In the genomic region with DNA sequence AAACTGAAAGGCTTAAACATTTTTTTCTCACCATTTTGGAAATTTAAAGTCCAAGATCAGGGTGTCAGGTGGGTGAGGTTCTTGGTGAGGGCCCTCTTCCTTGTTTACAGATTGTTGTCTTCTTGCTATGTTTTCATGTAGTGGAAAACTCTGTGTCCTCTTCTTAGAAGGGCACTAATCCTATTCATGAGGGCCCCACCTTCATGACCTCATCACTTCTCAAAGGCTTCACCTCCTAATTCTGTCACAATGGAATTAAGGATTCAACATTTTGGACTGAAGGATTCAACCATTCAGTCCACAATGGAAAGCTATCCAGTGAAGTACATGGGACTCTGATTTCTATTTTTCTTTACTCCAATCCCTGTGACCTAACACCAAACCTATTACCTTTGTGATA, we compare ENCODE assay signal across 18 cellular contexts. TPM values are rescaled to one million over a fixed set of nuclear protein-coding genes. Genes with fewer than 3 reads are reported as not detected.
DNase-seq lines count a peak whose midpoint lies in the region; ATAC-seq, FAIRE-seq and TF ChIP-seq lines count a peak whose summit lies in the region.
"Had no signal": no experiment of that assay in that cellular context is flagged by ENCODE, and none has a peak within 500 bp of the region (broad histone marks: within the 10 kb centered on the region; RNA-seq: fewer than 3 reads in every experiment).

No MANE protein-coding gene starts in this region.

- TF ChIP-seq CTCF in HepG2 (CRISPR knock-in tag; IDR thresholded peaks at IDR 0.05) (no peak), right lobe of liver (IDR thresholded peaks at IDR 0.05) (no peak), OCI-LY7 (conservative IDR thresholded peaks at IDR 0.05; ENCODE audit: low read length) (no peak)

- H3K4me3 Mint-ChIP-seq in memory B cell, result no peak overlapping the region
- H3K4me3 Mint-ChIP-seq: CD4-positive, alpha-beta T cell had no signal

- FAIRE-seq in HepG2 (lab: Jason Lieb, UNC), result no peak
- FAIRE-seq: A549 had no signal

- no peak for TF ChIP-seq RAD21 in HepG2 (CRISPR knock-in tag; IDR thresholded peaks at IDR 0.05)

- no peaks in the 10 kb centered on the region for H3K27me3 Mint-ChIP-seq in memory B cell
- H3K27me3 Mint-ChIP-seq: CD4-positive, alpha-beta T cell had no signal

- ATAC-seq in HepG2, result no peak
- ATAC-seq in right lobe of liver, result no peak
- ATAC-seq in memory B cell (ENCODE audit: low read depth), result no peak
- ATAC-seq in HG03439 (IDR thresholded peaks at IDR 0.05; ENCODE audit: unreplicated experiment), result no peak
- ATAC-seq: A549 had no signal

- H3K4me2 ChIP-seq in HepG2 (ENCODE audit: low read depth, low read length), result no peak overlapping the region
- peak overlapping the region; percentile 61; the same call in 1 of the 2 replicates for H3K4me2 ChIP-seq in OCI-LY7 (ENCODE audit: low read length)
- H3K4me2 ChIP-seq: A549 had no signal

- no peaks in the 10 kb centered on the region for H3K27me3 ChIP-seq in HepG2 (ENCODE audit: control insufficient read depth in 1 of 2, insufficient read depth in 2 of 2, low read length in 2 of 2)
- no peaks in the 10 kb centered on the region for H3K27me3 ChIP-seq in right lobe of liver

- H3K4me1 ChIP-seq in HepG2 (ENCODE audit: insufficient read depth, low read length) (no peaks in the 10 kb centered on the region), right lobe of liver (no peaks in the 10 kb centered on the region), OCI-LY7 (ENCODE audit: insufficient read depth, low read length, poor library complexity, severe bottlenecking) (peaks cover 51% of the 10 kb centered on the region)
- H3K4me1 ChIP-seq: A549 had no signal

- no peak overlapping the region for H3K27ac ChIP-seq in HepG2 (ENCODE audit: extremely low read length, insufficient read depth, low read length)
- no peak overlapping the region for H3K27ac ChIP-seq in right lobe of liver
- H3K27ac ChIP-seq in OCI-LY7 (ENCODE audit: low read depth, low read length, poor library complexity, severe bottlenecking), result no peak overlapping the region
- H3K27ac ChIP-seq: 22Rv1, A549, C4-2B, GM23248 had no signal

- peaks cover 15% of the 10 kb centered on the region for H3K36me3 Mint-ChIP-seq in memory B cell

- H3K9me3 Mint-ChIP-seq in memory B cell, result peaks cover 9% of the 10 kb centered on the region

- no peak overlapping the region for H2AFZ ChIP-seq in HepG2 (ENCODE audit: low read length)
- no peak overlapping the region for H2AFZ ChIP-seq in OCI-LY7 (ENCODE audit: low read length)
- H2AFZ ChIP-seq: GM23248 had no signal

- H3K9me3 ChIP-seq in HepG2 (ENCODE audit: low read length), result peaks cover 4% of the 10 kb centered on the region
- H3K9me3 ChIP-seq in right lobe of liver, result no peaks in the 10 kb centered on the region
- H3K9me3 ChIP-seq in OCI-LY7 (ENCODE audit: low read length), result no peaks in the 10 kb centered on the region
- H3K9me3 ChIP-seq: A549 had no signal

- no peaks in the 10 kb centered on the region for H3K36me3 ChIP-seq in HepG2 (replicated peaks in 1 of 2; ENCODE audit: control insufficient read depth in 1 of 2, insufficient read depth in 2 of 2, low read length in 2 of 2)
- H3K36me3 ChIP-seq in right lobe of liver, result no peaks in the 10 kb centered on the region
- H3K36me3 ChIP-seq in OCI-LY7 (ENCODE audit: insufficient read depth, low read length), result no peaks in the 10 kb centered on the region; the same call in 1 of the 2 replicates

- H3K4me3 ChIP-seq in HepG2 (replicated peaks in 1 of 3; ENCODE audit: insufficient read depth in 1 of 3, low read depth in 2 of 3, low read length in 3 of 3) (no peak overlapping the region), right lobe of liver (no peak overlapping the region), OCI-LY7 (ENCODE audit: low read depth, low read length, poor library complexity, severe bottlenecking) (no peak overlapping the region)
- H3K4me3 ChIP-seq: A549, GM23248 had no signal

- POLR2A ChIA-PET in HepG2 (lab: Yijun Ruan, JAX) (no interaction called here), OCI-LY7 (lab: Charles Lee) (interaction anchor here (0.6 to 1.5 kb wide), 8 partner anchors 13 to 154 kb away, joined by 3 to 8 read pairs (median 4); no protein-coding TSS in a partner anchor), HEK293T (lab: Yijun Ruan, JAX) (no interaction called here)

- peak overlapping the region; percentile 86 for H3K27ac Mint-ChIP-seq in memory B cell
- H3K27ac Mint-ChIP-seq: CD4-positive, alpha-beta T cell had no signal

- TF ChIP-seq EP300 in HepG2 (IDR thresholded peaks at IDR 0.05; ENCODE audit: low read depth in 2 of 2, low read length in 2 of 2) (no peak), HepG2 (CRISPR knock-in tag; IDR thresholded peaks at IDR 0.05; ENCODE audit: borderline replicate concordance) (no peak)

- no peaks in the 10 kb centered on the region for H3K9me2 ChIP-seq in OCI-LY7 (ENCODE audit: insufficient read depth, low read length)

- H3K9ac ChIP-seq in HepG2 (ENCODE audit: insufficient read depth, low read depth, low read length), result no peak overlapping the region
- H3K9ac ChIP-seq: GM23248 had no signal

- DNase-seq in HepG2 (ENCODE audit: low spot score) (no peak), right lobe of liver (no peak), OCI-LY7 (ENCODE audit: low spot score) (no peak), memory B cell (ENCODE audit: low spot score in 2 of 2) (no peak), NCI-H1436 treated with DMSO at 0.1 percent for 48 hours (lab: John Stamatoyannopoulos, UW) (no peak), HEK293T (ENCODE audit: extremely low spot score) (no peak), NCI-H2107 (lab: John Stamatoyannopoulos, UW) (no peak)
- DNase-seq: AML-193; CD4-positive, alpha-beta T cell; DMS79 treated with DMSO at 0.1 percent for 48 hours; GF-D8; GM23248; HCEC 1CT had no signal

- no peak for TF ChIP-seq POLR2A in HepG2 (IDR thresholded peaks at IDR 0.05; ENCODE audit: insufficient read depth in 1 of 2, low read depth in 2 of 2, low read length in 2 of 2)
- no peak for TF ChIP-seq POLR2A in right lobe of liver (IDR thresholded peaks at IDR 0.05)

- CTCF ChIA-PET in HepG2 (lab: Yijun Ruan, JAX; ENCODE audit: low intra/inter-chr PET ratio, low total read pairs), result no interaction called here
- CTCF ChIA-PET in OCI-LY7 (lab: Charles Lee; ENCODE audit: unreplicated experiment), result no interaction called here
- CTCF ChIA-PET in HEK293T (lab: Yijun Ruan, JAX), result no interaction called here

- H3K79me2 ChIP-seq in HepG2 (ENCODE audit: insufficient read depth, low read length) (no peaks in the 10 kb centered on the region), OCI-LY7 (ENCODE audit: insufficient read depth, low read depth, low read length) (peaks cover 12% of the 10 kb centered on the region; the same call in 1 of the 2 replicates)

- H3K4me1 Mint-ChIP-seq in memory B cell, result peaks cover 28% of the 10 kb centered on the region

- intact Hi-C loops in HepG2 (cut with micrococcal nuclease; ENCODE audit: unreplicated experiment) (no loop called here), right lobe of liver (cut with DNase I) (no loop called here), OCI-LY7 (cut with micrococcal nuclease; ENCODE audit: unreplicated experiment) (loop anchor here (5.0 kb wide), 1 partner anchor 483 kb away; a partner anchor contains a TSS)

- BruUV-seq in HepG2 (replicated peaks; lab: Mats Ljungman, UMichigan), result no TSS peak
- no TSS peak for BruUV-seq in OCI-LY7 (replicated peaks; lab: Mats Ljungman, UMichigan)

- no peaks in the 10 kb centered on the region for H4K20me1 ChIP-seq in HepG2 (ENCODE audit: insufficient read depth, low read length)
- no peaks in the 10 kb centered on the region for H4K20me1 ChIP-seq in OCI-LY7 (ENCODE audit: insufficient read depth, low read length)

- in situ Hi-C loops in HepG2 (cut with HindIII; ENCODE audit: extremely low pct_ligation_motif_present, low pct_unique_long_range_greater_than_20kb), result no loop called here

TF ChIP-seq in HepG2, 621 proteins besides CTCF, POLR2A, EP300 and RAD21:
- TF ChIP-seq ZNF264 (CRISPR knock-in tag; IDR thresholded peaks at IDR 0.05) (peak; percentile 82), ZNF670 (CRISPR knock-in tag; IDR thresholded peaks at IDR 0.05; ENCODE audit: borderline replicate concordance) (no peak), ZNF329 (CRISPR knock-in tag; IDR thresholded peaks at IDR 0.05; ENCODE audit: low read depth) (no peak)

TF ChIP-seq in HEK293T, 16 proteins besides CTCF, POLR2A, EP300 and RAD21 (continues in another document):
- TF ChIP-seq ARNT (IDR thresholded peaks at IDR 0.05) (no peak), TARDBP (IDR thresholded peaks at IDR 0.05) (no peak), LEF1 (IDR thresholded peaks at IDR 0.05; ENCODE audit: borderline replicate concordance) (no peak), L3MBTL2 (conservative IDR thresholded peaks at IDR 0.05) (no peak), FOXM1 (IDR thresholded peaks at IDR 0.05; ENCODE audit: borderline replicate concordance) (no peak), SP1 (IDR thresholded peaks at IDR 0.05) (no peak), ELF4 (IDR thresholded peaks at IDR 0.05) (no peak), FOXA1 (IDR thresholded peaks at IDR 0.05) (no peak)

RNA-seq across cellular contexts. Expression of a gene that starts 27.3 kb away (rescaled TPM):
- total RNA-seq in HepG2 (2016; rRNA removed; fragmentation: Illumina TruSeq; extraction: Trizol) (0.04 TPM in 1 of 2 replicates, not detected in the other), right lobe of liver (under 1 TPM; 0.13 to 0.93 (median 0.32) TPM), OCI-LY7 (2022) (9.1 and 11.1 TPM in 2 replicates)
- not detected in 2 replicates for total RNA-seq in HepG2 (2016; cell fraction: cytosol; rRNA removed; fragmentation: Illumina TruSeq; extraction: Trizol; ENCODE audit: low read depth)
- not detected in 2 replicates for total RNA-seq in HepG2 (2016; cell fraction: insoluble cytoplasmic fraction; rRNA removed; fragmentation: Illumina TruSeq; extraction: Trizol)
- not detected in 2 replicates for total RNA-seq in HepG2 (2016; cell fraction: membrane; rRNA removed; fragmentation: Illumina TruSeq; extraction: Trizol)
- total RNA-seq in HepG2 (2016; cell fraction: nucleus; rRNA removed; fragmentation: Illumina TruSeq; extraction: Trizol), result not detected in 2 replicates
- polyA plus RNA-seq in HepG2 (2011; rRNA removed), result 0.01 TPM in 1 of 2 replicates, not detected in the other
- not detected in 2 replicates for polyA plus RNA-seq in HepG2 (2011; cell fraction: cytosol; rRNA removed)
- 0.05 TPM in 1 of 2 replicates, not detected in the other for polyA plus RNA-seq in HepG2 (2011; cell fraction: nucleus; rRNA removed)
- polyA plus RNA-seq in HepG2 (2012), result 0.01 and 0.04 TPM in 2 replicates
- not detected in 2 replicates for polyA plus RNA-seq in HepG2 (2016; cell fraction: cytosol; fragmentation: Illumina TruSeq; extraction: Trizol; ENCODE audit: low read depth)
- not detected in 2 replicates for polyA plus RNA-seq in HepG2 (2016; cell fraction: insoluble cytoplasmic fraction; fragmentation: Illumina TruSeq; extraction: Trizol; ENCODE audit: low read depth)
- not detected in 2 replicates for polyA plus RNA-seq in HepG2 (2016; cell fraction: membrane; fragmentation: Illumina TruSeq; extraction: Trizol; ENCODE audit: low read depth)
- not detected in 2 replicates for polyA plus RNA-seq in HepG2 (2016; cell fraction: nucleus; fragmentation: Illumina TruSeq; extraction: Trizol; ENCODE audit: insufficient read depth, low read depth)
- polyA minus RNA-seq in HepG2 (2011; rRNA and poly(A)+ RNA removed; ENCODE audit: low replicate concordance), result 0.04 and 0.70 TPM in 2 replicates
- not detected in 2 replicates for polyA minus RNA-seq in HepG2 (2011; cell fraction: cytosol; rRNA and poly(A)+ RNA removed)
- not detected in 2 replicates for polyA minus RNA-seq in HepG2 (2011; cell fraction: nucleus; rRNA and poly(A)+ RNA removed)
- 5.0 and 6.5 TPM in 2 replicates for total RNA-seq in OCI-LY7 (2014; rRNA removed; shearing (Covaris generic))
- polyA plus RNA-seq: BJ had no signal
